In the genomic region with DNA sequence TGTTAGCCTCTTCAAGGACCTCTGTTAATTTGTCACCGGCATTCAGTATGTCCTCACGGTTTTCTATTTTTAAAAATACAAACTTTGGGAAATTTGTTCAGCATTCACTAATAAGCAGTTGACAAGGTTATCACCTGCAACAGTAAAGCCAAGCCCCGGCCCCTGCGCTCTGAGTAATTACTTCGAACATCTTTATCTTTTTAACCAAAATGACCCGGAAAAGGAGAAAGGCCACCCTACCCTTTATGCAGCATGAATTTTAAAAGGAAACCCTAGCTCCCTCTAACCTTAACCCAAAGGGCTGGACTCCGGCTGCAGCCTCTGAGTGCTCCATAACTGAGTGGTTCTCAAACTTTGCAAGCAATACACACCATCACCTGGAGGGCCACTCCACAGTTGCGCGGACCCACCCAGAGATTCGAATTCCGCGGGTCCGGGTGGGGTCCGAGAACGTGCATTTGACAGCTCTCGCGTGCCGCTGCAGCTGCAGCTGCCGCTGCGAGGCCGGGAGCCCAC, we compare ENCODE assay signal across 8 cellular contexts. TPM values are rescaled to one million over a fixed set of nuclear protein-coding genes. Genes with fewer than 3 reads are reported as not detected.
DNase-seq lines count a peak whose midpoint lies in the region; ATAC-seq and TF ChIP-seq lines count a peak whose summit lies in the region.

No MANE protein-coding gene starts in this region.

- intact Hi-C loops in left cardiac atrium (cut with DNase I) = loop anchor here (5.0 to 10.0 kb wide), 2 partner anchors 42 to 71 kb away; no protein-coding TSS in a partner anchor

- DNase-seq in right atrium auricular region (ENCODE audit: low spot score) (no peak), left cardiac atrium (no peak), MG63 (no peak), osteoblast (ENCODE audit: insufficient read length, low spot score, missing footprints) (no peak), cortex of kidney (lab: John Stamatoyannopoulos, UW) (no peak), HK-2 (ENCODE audit: unreplicated experiment) (no peak), hippocampal formation (lab: John Stamatoyannopoulos, UW) (no peak)
- no peak for DNase-seq in effector memory CD8-positive, alpha-beta T cell

- H3K27me3 ChIP-seq in right atrium auricular region (no peaks in the 10 kb centered on the region), MG63 (no peaks in the 10 kb centered on the region), osteoblast (ENCODE audit: insufficient read depth, low read length) (no peaks in the 10 kb centered on the region)

- peak overlapping the region; percentile 95 for H3K4me2 ChIP-seq in osteoblast (ENCODE audit: insufficient read depth, low read length)

- H3K27ac ChIP-seq in right atrium auricular region (peak overlapping the region; percentile 93 to 97), osteoblast (ENCODE audit: low read depth, low read length) (peak overlapping the region; percentile 69)

- no peak for ATAC-seq in left cardiac atrium
- no peak for ATAC-seq in effector memory CD8-positive, alpha-beta T cell (replicated peaks)

- H3K36me3 Mint-ChIP-seq in effector memory CD8-positive, alpha-beta T cell (ENCODE audit: insufficient read depth) = peaks cover 32% of the 10 kb centered on the region

- H3K4me1 Mint-ChIP-seq in effector memory CD8-positive, alpha-beta T cell (ENCODE audit: low read depth in 2 of 2) = peaks cover 15 to 18% of the 10 kb centered on the region in 2 donors

- peak overlapping the region; percentile 88 for H2AFZ ChIP-seq in osteoblast (ENCODE audit: low read length)

- H3K79me2 ChIP-seq in osteoblast (ENCODE audit: insufficient read depth, low read length) = peaks cover 16% of the 10 kb centered on the region

- H3K4me3 ChIP-seq in right atrium auricular region = peak overlapping the region; percentile 74 to 80
- peak overlapping the region; percentile 75 for H3K4me3 ChIP-seq in MG63
- peak overlapping the region; percentile 89 for H3K4me3 ChIP-seq in osteoblast (ENCODE audit: insufficient read depth, low read length)

- H4K20me1 ChIP-seq in osteoblast (ENCODE audit: insufficient read depth, low read length) = peaks cover 3% of the 10 kb centered on the region

- no peaks in the 10 kb centered on the region for H3K9me3 Mint-ChIP-seq in effector memory CD8-positive, alpha-beta T cell

- H3K27me3 Mint-ChIP-seq in effector memory CD8-positive, alpha-beta T cell = no peaks in the 10 kb centered on the region

- H3K27ac Mint-ChIP-seq in effector memory CD8-positive, alpha-beta T cell = peak overlapping the region in 1 of 2 donors; percentile 53

- no peaks in the 10 kb centered on the region for H3K9me3 ChIP-seq in right atrium auricular region
- H3K9me3 ChIP-seq in MG63 = peaks cover 15% of the 10 kb centered on the region
- no peaks in the 10 kb centered on the region for H3K9me3 ChIP-seq in osteoblast (ENCODE audit: low read depth, low read length)

- peak overlapping the region; percentile 77 for H3K4me3 Mint-ChIP-seq in effector memory CD8-positive, alpha-beta T cell

- H3K36me3 ChIP-seq in right atrium auricular region (peaks cover 18% of the 10 kb centered on the region), MG63 (peaks cover 15% of the 10 kb centered on the region), osteoblast (ENCODE audit: insufficient read depth, low read length) (peaks cover 2% of the 10 kb centered on the region)

- H3K4me1 ChIP-seq in right atrium auricular region (peaks cover 0 to 20% of the 10 kb centered on the region in 2 donors), osteoblast (ENCODE audit: insufficient read depth, low read length) (peaks cover 14% of the 10 kb centered on the region)

- TF ChIP-seq CTCF in right atrium auricular region (IDR thresholded peaks at IDR 0.05) (no peak), osteoblast (IDR thresholded peaks at IDR 0.05; ENCODE audit: extremely low read depth, low read depth, low read length) (no peak)

RNA-seq across cellular contexts. Expression of gene NSMCE4A, which starts 0.9 kb away (rescaled TPM):
- total RNA-seq in right atrium auricular region (10 to 100 TPM; 34.2 to 34.9 TPM), left cardiac atrium (10 to 100 TPM; 31.4 to 35.8 TPM), osteoblast (25.7 and 28.9 TPM in 2 replicates)
- 65.7 and 85.6 TPM in 2 replicates for total RNA-seq in MG63 (2014; rRNA removed; shearing (Covaris generic); ENCODE audit: low replicate concordance)

RNA-seq across cellular contexts. Expression of gene TACC2, which starts 14.9 kb away (rescaled TPM):
- total RNA-seq in right atrium auricular region (100 to 1,000 TPM; 247 to 286 TPM), left cardiac atrium (100 to 1,000 TPM; 210 to 237 TPM), osteoblast (5.0 and 5.8 TPM in 2 replicates)
- total RNA-seq in MG63 (2014; rRNA removed; shearing (Covaris generic); ENCODE audit: low replicate concordance) = 7.3 and 7.4 TPM in 2 replicates

RNA-seq across cellular contexts. Expression of gene ATE1, which starts 46.2 kb away (rescaled TPM):
- total RNA-seq in right atrium auricular region (10 to 100 TPM; 31.0 to 62.0 TPM), left cardiac atrium (10 to 100 TPM; 37.8 to 47.7 TPM), osteoblast (21.0 and 29.8 TPM in 2 replicates)
- 21.5 and 24.7 TPM in 2 replicates for total RNA-seq in MG63 (2014; rRNA removed; shearing (Covaris generic); ENCODE audit: low replicate concordance)

Comparison
In these comparisons a context has a peak if more than half of its experiments do, and no peak if none do; other contexts are left out.
1. RNA of gene TACC2, which starts 14.9 kb away (total RNA-seq): 247 to 286 TPM in right atrium auricular region and 210 to 237 TPM in left cardiac atrium; 7.3 to 7.4 TPM in MG63 and 5.0 to 5.8 TPM in osteoblast; every median in the first group is over 10 times any median in the second.
2. Peak in every context shown above with its lines, with median percentiles within 50 percentile points of each other: H3K4me3 ChIP-seq.